Comparison of ENCODE assay signal across 19 cellular contexts in the genomic region with DNA sequence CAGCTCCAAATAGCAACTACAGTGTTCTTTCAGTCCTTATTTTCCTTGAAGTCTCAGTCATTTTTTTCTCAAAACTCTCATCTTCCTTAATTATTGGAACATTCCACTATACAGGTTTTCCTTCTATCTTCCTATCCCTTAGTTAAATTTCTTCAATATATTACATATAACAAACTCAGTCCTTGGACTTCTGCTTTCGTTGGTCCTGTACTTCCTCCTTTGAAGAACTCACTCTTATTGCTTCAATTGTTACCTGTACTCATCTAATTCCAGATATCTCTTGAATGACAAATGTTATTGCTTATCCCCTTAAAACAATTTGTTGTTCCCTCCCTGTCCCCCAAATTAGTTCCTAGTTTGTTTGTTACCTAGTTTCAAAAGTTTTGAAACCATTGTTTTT.
A peak's percentile ranks its signal among the peaks of the same experiment; 100 is the strongest.
DNase-seq lines count a peak whose midpoint lies in the region; ATAC-seq and TF ChIP-seq lines count a peak whose summit lies in the region.
"Had no signal": no experiment of that assay in that cellular context is flagged by ENCODE, and none has a peak within 500 bp of the region (broad histone marks: within the 10 kb centered on the region; RNA-seq: fewer than 3 reads in every experiment).

No MANE protein-coding gene starts in this region.

- H3K36me3 ChIP-seq in PC-3 (ENCODE audit: low read depth, low read length): no peaks in the 10 kb centered on the region

- POLR2A ChIA-PET in activated B cell treated with CpG ODN at 0.5 μM for 24 hours (lab: Charles Lee) (no interaction called here), PC-3 (lab: Charles Lee; ENCODE audit: unreplicated experiment) (no interaction called here)

- no peak overlapping the region for H3K27ac ChIP-seq in PC-3 (ENCODE audit: low read length)
- H3K27ac ChIP-seq: C4-2B, HL-60 had no signal

- no peak overlapping the region for H3K4me2 ChIP-seq in PC-3 (ENCODE audit: low read length)
- H3K4me2 ChIP-seq: SK-N-SH had no signal

- no peaks in the 10 kb centered on the region for H3K27me3 ChIP-seq in PC-3 (ENCODE audit: low read length)

- no peak for TF ChIP-seq POLR2A in NB4 (IDR thresholded peaks at IDR 0.05; ENCODE audit: extremely low read depth, insufficient read length)

- peak; percentile 35 to 50 for DNase-seq in AML-193 (lab: John Stamatoyannopoulos, UW)
- DNase-seq in NB4 (ENCODE audit: low read depth): peak; percentile 7
- DNase-seq in activated B cell treated with CpG ODN at 0.5 μM for 24 hours: no peak
- DNase-seq in posterior cingulate gyrus: no peak
- no peak for DNase-seq in NCI-H2107 treated with DMSO at 0.1 percent for 48 hours (lab: John Stamatoyannopoulos, UW; ENCODE audit: unreplicated experiment)
- no peak for DNase-seq in PC-3
- DNase-seq: DMS79, HFFc6, MM.1S, NCI-H1417 treated with DMSO at 0.1 percent for 48 hours, NCI-H187 treated with DMSO at 0.1 percent for 48 hours, NCI-H226, NCI-H524, Right ventricle myocardium superior, SK-N-SH had no signal

- H3K79me2 ChIP-seq in PC-3 (ENCODE audit: low read length): no peaks in the 10 kb centered on the region

- no peaks in the 10 kb centered on the region for H3K36me3 Mint-ChIP-seq in IgD-negative memory B cell
- no peaks in the 10 kb centered on the region for H3K36me3 Mint-ChIP-seq in activated B cell treated with CpG ODN at 0.5 μM for 24 hours (ENCODE audit: low read depth)

- H3K9me3 Mint-ChIP-seq in IgD-negative memory B cell (no peaks in the 10 kb centered on the region), activated B cell treated with CpG ODN at 0.5 μM for 24 hours (no peaks in the 10 kb centered on the region)
- H3K9me3 Mint-ChIP-seq: HFFc6 had no signal

- H3K4me1 ChIP-seq in PC-3 (ENCODE audit: insufficient read depth, low read length): peaks cover 7% of the 10 kb centered on the region

- H4K20me1 ChIP-seq in PC-3 (ENCODE audit: low read length): no peaks in the 10 kb centered on the region

- peaks cover 3% of the 10 kb centered on the region for H3F3A ChIP-seq in PC-3 (ENCODE audit: low read length, unreplicated experiment)

- no TSS peak for BruUV-seq in PC-3 (replicated peaks; lab: Mats Ljungman, UMichigan)

- H3K9me3 ChIP-seq in PC-3 (ENCODE audit: low read length): no peaks in the 10 kb centered on the region
- H3K9me3 ChIP-seq: SK-N-SH had no signal

- H3K4me1 Mint-ChIP-seq in IgD-negative memory B cell (peaks cover 20 to 23% (median 23%) of the 10 kb centered on the region in 3 donors), activated B cell treated with CpG ODN at 0.5 μM for 24 hours (peaks cover 42% of the 10 kb centered on the region)

- no peak overlapping the region for H3K9ac ChIP-seq in PC-3 (ENCODE audit: low read length)
- H3K9ac ChIP-seq: SK-N-SH had no signal

- TF ChIP-seq CTCF in NB4 (IDR thresholded peaks at IDR 0.05; ENCODE audit: low read depth, low read length) (no peak), activated B cell treated with CpG ODN at 0.5 μM for 24 hours (IDR thresholded peaks at IDR 0.05) (no peak), PC-3 (conservative IDR thresholded peaks at IDR 0.05; ENCODE audit: low read depth, low read length) (no peak)

- H3K27ac Mint-ChIP-seq in IgD-negative memory B cell: peak overlapping the region in 2 of 3 donors; percentile 47 to 50
- peak overlapping the region; percentile 46 for H3K27ac Mint-ChIP-seq in activated B cell treated with CpG ODN at 0.5 μM for 24 hours
- H3K27ac Mint-ChIP-seq: HFFc6 had no signal

- H3K9me2 ChIP-seq in PC-3 (replicated peaks; ENCODE audit: low read length): no peaks in the 10 kb centered on the region
- H3K9me2 ChIP-seq: SK-N-SH had no signal

- peak; percentile 58 for ATAC-seq in activated B cell treated with CpG ODN at 0.5 μM for 24 hours (ENCODE audit: low read depth)
- no peak for ATAC-seq in GM21447 (IDR thresholded peaks at IDR 0.05; ENCODE audit: unreplicated experiment)
- ATAC-seq in PC-3: no peak

- no peak overlapping the region for H3K4me3 ChIP-seq in NB4 (ENCODE audit: low read depth, low read length)
- no peak overlapping the region for H3K4me3 ChIP-seq in PC-3 (ENCODE audit: low read length)

- H3K27me3 Mint-ChIP-seq in IgD-negative memory B cell: peaks cover 2% of the 10 kb centered on the region
- H3K27me3 Mint-ChIP-seq in activated B cell treated with CpG ODN at 0.5 μM for 24 hours: no peaks in the 10 kb centered on the region

- H3K4me3 Mint-ChIP-seq in IgD-negative memory B cell (peak overlapping the region in 1 of 4 donors; percentile 72), activated B cell treated with CpG ODN at 0.5 μM for 24 hours (no peak overlapping the region)
- H3K4me3 Mint-ChIP-seq: HFFc6 had no signal

- intact Hi-C loops in activated B cell treated with CpG ODN at 0.5 μM for 24 hours (cut with micrococcal nuclease): no loop called here
- intact Hi-C loops in posterior cingulate gyrus (cut with DNase I): no loop called here
- intact Hi-C loops in PC-3 (cut with micrococcal nuclease): no loop called here

- H2AFZ ChIP-seq in PC-3 (ENCODE audit: low read length): no peak overlapping the region

- CTCF ChIA-PET in activated B cell treated with CpG ODN at 0.5 μM for 24 hours (lab: Charles Lee) (no interaction called here), PC-3 (lab: Charles Lee) (no interaction called here)

Comparison
In these comparisons a context has a peak if more than half of its experiments do, and no peak if none do; other contexts are left out.
1. DNase-seq: peak in AML-193 (2 of 2) and NB4 (single experiment); none in activated B cell treated with CpG ODN at 0.5 μM for 24 hours (single experiment), posterior cingulate gyrus (0 of 10), NCI-H2107 treated with DMSO at 0.1 percent for 48 hours (single experiment) and PC-3 (single experiment).